In genomic region chr15:52368402-52368801, GRCh38 we compare ENCODE assay signal across 15 cellular contexts.
"Had no signal": no experiment of that assay in that cellular context is flagged by ENCODE, and none has a peak within 500 bp of the region (broad histone marks: within the 10 kb centered on the region; RNA-seq: fewer than 3 reads in every experiment).

No MANE protein-coding gene starts in this region.

- ATAC-seq: natural killer cell treated with Interleukin-12 subunit alpha and Interleukin-12 subunit beta and Interleukin-15 and Interleukin-18, amount 100 ng/mL, for 72 hours; stimulated activated naive B cell treated with anti-CD40 and anti-IgM and Interleukin-4, amounts not matched to agents 10 μg/mL and 1 μg/mL and 100 μg/mL, for 72 hours; T-helper 17 cell had no signal

- H3K9me3 ChIP-seq: ascending aorta, tibial artery, uterus had no signal

- H3K9me3 Mint-ChIP-seq: memory B cell; natural killer cell treated with Interleukin-12 subunit alpha and Interleukin-12 subunit beta and Interleukin-15 and Interleukin-18, amount 100 ng/mL, for 72 hours; stimulated activated naive B cell treated with anti-CD40 and anti-IgM and Interleukin-4, amounts not matched to agents 10 μg/mL and 1 μg/mL and 100 μg/mL, for 72 hours had no signal

- DNase-seq: activated CD4-positive, alpha-beta T cell treated with anti-CD3 and anti-CD28 coated beads for 48 hours; activated CD8-positive, alpha-beta memory T cell treated with anti-CD3 and anti-CD28 coated beads for 24 hours; activated naive CD4-positive, alpha-beta T cell treated with Interleukin-2 at 50 U/mL for 16 hours; erythroblast; hypothalamus; left ventricle myocardium superior; posterior cingulate gyrus; stimulated activated CD4-positive, alpha-beta T cell treated with anti-CD3 and anti-CD28 coated beads, Interleukin-2, amount 100 ng/mL, for 48 hours; stimulated activated naive B cell treated with anti-CD40 and anti-IgM and Interleukin-4, amounts not matched to agents 10 μg/mL and 1 μg/mL and 100 μg/mL, for 72 hours; T-helper 17 cell; tibial artery; uterus had no signal

- H3K27ac ChIP-seq: ascending aorta, tibial artery, uterus had no signal

- H3K27me3 ChIP-seq: ascending aorta, tibial artery, uterus had no signal

- H3K36me3 ChIP-seq: uterus had no signal

- H3K4me3 Mint-ChIP-seq: memory B cell; natural killer cell treated with Interleukin-12 subunit alpha and Interleukin-12 subunit beta and Interleukin-15 and Interleukin-18, amount 100 ng/mL, for 72 hours; stimulated activated naive B cell treated with anti-CD40 and anti-IgM and Interleukin-4, amounts not matched to agents 10 μg/mL and 1 μg/mL and 100 μg/mL, for 72 hours; T-helper 17 cell had no signal

- H3K4me3 ChIP-seq: ascending aorta, tibial artery, uterus had no signal

- H3K27ac Mint-ChIP-seq: memory B cell; natural killer cell treated with Interleukin-12 subunit alpha and Interleukin-12 subunit beta and Interleukin-15 and Interleukin-18, amount 100 ng/mL, for 72 hours; stimulated activated naive B cell treated with anti-CD40 and anti-IgM and Interleukin-4, amounts not matched to agents 10 μg/mL and 1 μg/mL and 100 μg/mL, for 72 hours; T-helper 17 cell had no signal

- H3K27me3 Mint-ChIP-seq: memory B cell; natural killer cell treated with Interleukin-12 subunit alpha and Interleukin-12 subunit beta and Interleukin-15 and Interleukin-18, amount 100 ng/mL, for 72 hours; stimulated activated naive B cell treated with anti-CD40 and anti-IgM and Interleukin-4, amounts not matched to agents 10 μg/mL and 1 μg/mL and 100 μg/mL, for 72 hours; T-helper 17 cell had no signal

- H3K4me1 ChIP-seq: ascending aorta, tibial artery, uterus had no signal
